8 cellular contexts compared by ENCODE assay signal in the genomic region with DNA sequence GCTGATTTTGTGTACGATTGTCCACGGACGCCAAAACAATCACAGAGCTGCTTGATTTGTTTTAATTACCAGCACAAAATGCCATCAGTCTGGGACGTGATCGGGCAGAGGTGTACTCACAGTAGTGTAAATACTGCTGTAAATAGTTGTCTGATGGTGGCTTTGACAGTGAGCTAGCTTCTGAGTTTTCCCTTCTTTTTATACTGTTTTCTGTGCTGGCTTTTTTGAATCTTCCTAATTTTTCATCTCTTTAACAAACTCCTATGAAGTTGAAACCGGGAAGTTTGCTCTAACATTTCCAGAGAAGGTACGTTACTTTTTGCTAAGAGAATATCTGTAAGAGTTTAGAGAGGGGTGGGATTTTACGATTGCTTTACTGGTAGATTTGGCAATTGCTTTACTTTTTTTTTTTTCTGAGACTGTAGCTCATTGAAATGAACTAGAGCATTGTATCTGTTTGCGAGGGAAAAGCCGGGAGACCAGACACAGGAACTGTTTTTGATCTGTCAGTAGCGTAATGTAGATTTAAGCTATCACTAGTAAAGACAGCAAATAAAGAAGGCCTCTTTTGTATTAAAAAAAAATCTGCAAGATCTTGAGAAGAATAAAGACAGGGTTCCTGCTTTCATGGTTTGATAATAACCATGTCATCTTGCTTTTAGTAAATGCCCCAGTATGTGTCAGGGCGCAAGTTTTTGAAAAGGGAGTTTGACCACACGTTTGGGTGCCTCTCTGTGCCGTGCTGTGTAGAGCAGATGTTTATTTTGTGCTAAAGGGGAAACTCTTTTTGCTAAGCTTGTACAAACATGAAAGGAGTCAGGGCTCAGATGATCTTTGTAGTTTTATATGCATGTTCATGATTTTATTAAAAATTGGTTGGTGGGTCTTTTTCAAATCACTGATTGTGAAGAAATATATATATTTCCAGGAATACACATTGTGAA. TPM values are rescaled to one million over a fixed set of nuclear protein-coding genes. Genes with fewer than 3 reads are reported as not detected.
DNase-seq lines count a peak whose midpoint lies in the region; ATAC-seq, FAIRE-seq and TF ChIP-seq lines count a peak whose summit lies in the region.

No MANE protein-coding gene starts in this region.

- no peak overlapping the region for H3K27ac ChIP-seq in dorsolateral prefrontal cortex
- no peak overlapping the region for H3K27ac ChIP-seq in CD8-positive, alpha-beta T cell (ENCODE audit: low read depth, low read length)

- H3K9me3 Mint-ChIP-seq in CD8-positive, alpha-beta T cell: no peaks in the 10 kb centered on the region

- peaks cover 16% of the 10 kb centered on the region for H3K4me1 ChIP-seq in mucosa of descending colon (ENCODE audit: low read depth)
- H3K4me1 ChIP-seq in CD8-positive, alpha-beta T cell (ENCODE audit: insufficient read depth, low read length): no peaks in the 10 kb centered on the region

- no peaks in the 10 kb centered on the region for H3K4me1 Mint-ChIP-seq in CD8-positive, alpha-beta T cell (ENCODE audit: low read depth)

- DNase-seq in NCI-H146 (lab: John Stamatoyannopoulos, UW) (peak; percentile 60), dorsolateral prefrontal cortex (no peak), mucosa of descending colon (no peak), occipital lobe (lab: John Stamatoyannopoulos, UW) (no peak), amniotic stem cell (lab: John Stamatoyannopoulos, UW) (no peak)
- no peak for DNase-seq in CD8-positive, alpha-beta T cell

- POLR2A ChIA-PET in CD8-positive, alpha-beta T cell (lab: Charles Lee): no interaction called here

- H3K4me3 Mint-ChIP-seq in CD8-positive, alpha-beta T cell: no peak overlapping the region

- no peaks in the 10 kb centered on the region for H3K9me3 ChIP-seq in mucosa of descending colon
- H3K9me3 ChIP-seq in CD8-positive, alpha-beta T cell (ENCODE audit: low read length): no peaks in the 10 kb centered on the region

- no peaks in the 10 kb centered on the region for H3K36me3 Mint-ChIP-seq in CD8-positive, alpha-beta T cell

- no peaks in the 10 kb centered on the region for H3K27me3 Mint-ChIP-seq in CD8-positive, alpha-beta T cell (ENCODE audit: low read depth)

- peaks cover 0 to 65% (median 17%) of the 10 kb centered on the region in 45 donors for H3K27me3 ChIP-seq in dorsolateral prefrontal cortex
- H3K27me3 ChIP-seq in CD8-positive, alpha-beta T cell (ENCODE audit: insufficient read depth, low read length): no peaks in the 10 kb centered on the region

- TF ChIP-seq CTCF in dorsolateral prefrontal cortex (IDR thresholded peaks at IDR 0.05 in 54 of 56, conservative IDR thresholded peaks at IDR 0.05 in 2 of 56; ENCODE audit: low read depth in 1 of 56, partially characterized antibody in 56 of 56) (no peak), mucosa of descending colon (IDR thresholded peaks at IDR 0.05) (no peak)
- TF ChIP-seq CTCF in CD8-positive, alpha-beta T cell (IDR thresholded peaks at IDR 0.05): no peak

- ATAC-seq in mucosa of descending colon: peak; percentile 50
- no peak for ATAC-seq in CD8-positive, alpha-beta T cell
- no peak for ATAC-seq in HG03039 (IDR thresholded peaks at IDR 0.05; ENCODE audit: unreplicated experiment)

- H3K27ac Mint-ChIP-seq in CD8-positive, alpha-beta T cell: no peak overlapping the region

- H3K36me3 ChIP-seq in mucosa of descending colon (ENCODE audit: low read depth): no peaks in the 10 kb centered on the region
- H3K36me3 ChIP-seq in CD8-positive, alpha-beta T cell (ENCODE audit: insufficient read depth, low read length): no peaks in the 10 kb centered on the region

- CTCF ChIA-PET in CD8-positive, alpha-beta T cell (lab: Charles Lee): interaction anchor here (0.7 kb wide), 1 partner anchor 17 kb away, joined by 3 read pairs; no protein-coding TSS in a partner anchor

- H3K4me3 ChIP-seq in dorsolateral prefrontal cortex: peak overlapping the region in 54 of 59 donors; percentile 2 to 57 (median 36)
- H3K4me3 ChIP-seq in mucosa of descending colon: no peak overlapping the region
- H3K4me3 ChIP-seq in CD8-positive, alpha-beta T cell (ENCODE audit: low read depth, low read length): no peak overlapping the region

- intact Hi-C loops in dorsolateral prefrontal cortex (cut with DNase I) (loop anchor here in 1 of 2 donors (10.0 kb wide), 1 partner anchor 331 kb away; no protein-coding TSS in a partner anchor), mucosa of descending colon (cut with DNase I, micrococcal nuclease) (loop anchor here (2.0 to 5.0 kb wide), 2 partner anchors 328 to 333 kb away; no protein-coding TSS in a partner anchor)
- intact Hi-C loops in CD8-positive, alpha-beta T cell (cut with DNase I, micrococcal nuclease): no loop called here

- FAIRE-seq in A204.1 (lab: Jason Lieb, UNC): peak; percentile 77

RNA-seq across cellular contexts. Expression of gene FOXP2, which starts 0.7 kb away (rescaled TPM):
- total RNA-seq in dorsolateral prefrontal cortex: 10 to 100 TPM in 104 of 120 experiments, 1 to 10 TPM in 16; 3.3 to 26.9 (median 14.6) TPM
- 10 to 100 TPM; 14.9 to 88.0 (median 17.2) TPM for total RNA-seq in mucosa of descending colon
- total RNA-seq in CD8-positive, alpha-beta T cell: not detected
- 29.9 TPM for total RNA-seq in occipital lobe

Comparison
In these comparisons a context has a peak if more than half of its experiments do, and no peak if none do; other contexts are left out.
1. H3K4me3 ChIP-seq: peak in dorsolateral prefrontal cortex (54 of 59); none in mucosa of descending colon (single experiment) and CD8-positive, alpha-beta T cell (single experiment).
2. RNA of gene FOXP2, which starts 0.7 kb away (total RNA-seq): 29.9 TPM in occipital lobe (single experiment), 14.9 to 88.0 TPM in mucosa of descending colon and 3.3 to 26.9 TPM in dorsolateral prefrontal cortex; not detected in CD8-positive, alpha-beta T cell; every median in the first group is over 4 times any median in the second.
3. intact Hi-C loops: an anchor here in mucosa of descending colon (2.0 to 5.0 kb wide); none called in CD8-positive, alpha-beta T cell.